13 cellular contexts compared by ENCODE assay signal in the genomic region with DNA sequence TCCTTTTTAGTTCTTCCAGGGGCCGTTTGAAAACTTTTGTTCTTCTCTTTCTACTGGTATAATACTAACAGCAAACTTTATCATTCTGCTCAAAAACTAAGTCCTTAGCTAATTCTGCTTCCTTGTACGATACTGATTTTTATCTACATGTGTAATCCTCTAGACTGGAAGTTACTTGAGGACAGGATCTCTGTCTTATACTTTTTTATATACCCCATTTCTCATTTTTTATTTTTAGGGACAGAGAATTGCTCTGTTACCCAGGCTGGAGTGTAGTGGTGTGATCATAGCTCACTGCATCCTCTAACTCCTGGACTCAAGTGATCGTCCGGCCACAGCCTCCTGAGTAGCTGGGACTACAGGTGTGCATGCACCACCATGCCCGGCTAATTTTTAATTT. TPM values are rescaled to one million over a fixed set of nuclear protein-coding genes. Genes with fewer than 3 reads are reported as not detected.
DNase-seq lines count a peak whose midpoint lies in the region; TF ChIP-seq lines count a peak whose summit lies in the region.
"Had no signal": no experiment of that assay in that cellular context is flagged by ENCODE, and none has a peak within 500 bp of the region (broad histone marks: within the 10 kb centered on the region; RNA-seq: fewer than 3 reads in every experiment).

No MANE protein-coding gene starts in this region.

- H2AFZ ChIP-seq in OCI-LY1 (ENCODE audit: low read length) = no peak overlapping the region

- no peaks in the 10 kb centered on the region for H3F3A ChIP-seq in OCI-LY1 (ENCODE audit: insufficient read depth, low read length)

- H3K4me2 ChIP-seq in OCI-LY1 (ENCODE audit: low read length) = peak overlapping the region; percentile 74; the same call in 1 of the 2 replicates

- peaks cover 34% of the 10 kb centered on the region for H3K79me2 ChIP-seq in OCI-LY1 (ENCODE audit: insufficient read depth, low read length)

- H3K36me3 ChIP-seq in OCI-LY1 (ENCODE audit: insufficient read depth, low read length) (peaks cover 54% of the 10 kb centered on the region), duodenal mucosa (ENCODE audit: control insufficient read depth in 1 of 2, insufficient read depth in 2 of 2, low read length in 2 of 2) (peaks cover 5 to 9% of the 10 kb centered on the region in 2 donors)
- H3K36me3 ChIP-seq: brain microvascular endothelial cell had no signal

- peak overlapping the region; percentile 73 for H3K27ac Mint-ChIP-seq in activated naive CD4-positive, alpha-beta T cell treated with anti-CD3 and anti-CD28 coated beads, Interleukin-2, amount 10 ng/mL, durations not matched to agents 7 days and 5 days
- H3K27ac Mint-ChIP-seq in progenitor cell of endocrine pancreas = no peak overlapping the region

- peaks cover 26% of the 10 kb centered on the region for H3K4me1 Mint-ChIP-seq in activated naive CD4-positive, alpha-beta T cell treated with anti-CD3 and anti-CD28 coated beads, Interleukin-2, amount 10 ng/mL, durations not matched to agents 7 days and 5 days
- H3K4me1 Mint-ChIP-seq in progenitor cell of endocrine pancreas (ENCODE audit: low read depth) = peaks cover 5% of the 10 kb centered on the region

- peaks cover 15% of the 10 kb centered on the region for H3K4me1 ChIP-seq in OCI-LY1 (ENCODE audit: insufficient read depth, low read length, severe bottlenecking)
- peaks cover 0 to 3% of the 10 kb centered on the region in 2 donors for H3K4me1 ChIP-seq in duodenal mucosa (ENCODE audit: control insufficient read depth in 1 of 2, insufficient read depth in 2 of 2, low read length in 2 of 2)
- H3K4me1 ChIP-seq: vagina had no signal

- TF ChIP-seq CTCF in OCI-LY1 (IDR thresholded peaks at IDR 0.05; ENCODE audit: low read length) (no peak), progenitor cell of endocrine pancreas (IDR thresholded peaks at IDR 0.05; ENCODE audit: unreplicated experiment) (no peak)

- no peaks in the 10 kb centered on the region for H3K9me3 Mint-ChIP-seq in activated naive CD4-positive, alpha-beta T cell treated with anti-CD3 and anti-CD28 coated beads, Interleukin-2, amount 10 ng/mL, durations not matched to agents 7 days and 5 days
- peaks cover 7% of the 10 kb centered on the region for H3K9me3 Mint-ChIP-seq in progenitor cell of endocrine pancreas (ENCODE audit: low read depth)

- H3K27me3 Mint-ChIP-seq in activated naive CD4-positive, alpha-beta T cell treated with anti-CD3 and anti-CD28 coated beads, Interleukin-2, amount 10 ng/mL, durations not matched to agents 7 days and 5 days = no peaks in the 10 kb centered on the region
- no peaks in the 10 kb centered on the region for H3K27me3 Mint-ChIP-seq in progenitor cell of endocrine pancreas

- no peaks in the 10 kb centered on the region for H3K9me2 ChIP-seq in OCI-LY1 (ENCODE audit: low read depth, low read length)

- no peaks in the 10 kb centered on the region for H4K20me1 ChIP-seq in OCI-LY1 (ENCODE audit: insufficient read depth, low read length)

- CTCF ChIA-PET in activated naive CD4-positive, alpha-beta T cell treated with anti-CD3 and anti-CD28 coated beads, Interleukin-2, amount 10 ng/mL, durations not matched to agents 7 days and 5 days (lab: Charles Lee) = interaction anchor here (1.1 kb wide), 1 partner anchor 124 kb away, joined by 3 read pairs; no protein-coding TSS in a partner anchor

- no peak overlapping the region for H3K4me3 ChIP-seq in OCI-LY1 (ENCODE audit: low read depth, low read length, poor library complexity, severe bottlenecking)
- H3K4me3 ChIP-seq in duodenal mucosa (ENCODE audit: low read depth in 1 of 2, low read length in 2 of 2) = peak overlapping the region; percentile 32 to 87

- H3K27ac ChIP-seq in OCI-LY1 (ENCODE audit: low read depth, low read length, poor library complexity, severe bottlenecking) (no peak overlapping the region), duodenal mucosa (ENCODE audit: low read depth, low read length) (no peak overlapping the region)
- H3K27ac ChIP-seq: brain microvascular endothelial cell, vagina had no signal

- peak overlapping the region; percentile 96 for H3K4me3 Mint-ChIP-seq in activated naive CD4-positive, alpha-beta T cell treated with anti-CD3 and anti-CD28 coated beads, Interleukin-2, amount 10 ng/mL, durations not matched to agents 7 days and 5 days
- H3K4me3 Mint-ChIP-seq in progenitor cell of endocrine pancreas (ENCODE audit: low read depth) = peak overlapping the region; percentile 19

- peaks cover 28% of the 10 kb centered on the region for H3K36me3 Mint-ChIP-seq in activated naive CD4-positive, alpha-beta T cell treated with anti-CD3 and anti-CD28 coated beads, Interleukin-2, amount 10 ng/mL, durations not matched to agents 7 days and 5 days
- peaks cover 9% of the 10 kb centered on the region for H3K36me3 Mint-ChIP-seq in progenitor cell of endocrine pancreas (ENCODE audit: insufficient read depth)

- H3K9me3 ChIP-seq in OCI-LY1 (ENCODE audit: low read length) (no peaks in the 10 kb centered on the region), duodenal mucosa (ENCODE audit: control insufficient read depth in 1 of 2, low read length in 2 of 2) (no peaks in the 10 kb centered on the region)
- H3K9me3 ChIP-seq: vagina had no signal

- H3K9ac ChIP-seq in OCI-LY1 (ENCODE audit: low read length) = no peak overlapping the region
- H3K9ac ChIP-seq in duodenal mucosa (ENCODE audit: low read depth in 1 of 2, low read length in 2 of 2) = no peak overlapping the region

- H3K27me3 ChIP-seq in OCI-LY1 (ENCODE audit: insufficient read depth, low read length) = no peaks in the 10 kb centered on the region
- H3K27me3 ChIP-seq in duodenal mucosa (ENCODE audit: control insufficient read depth in 1 of 2, insufficient read depth in 2 of 2, low read length in 2 of 2) = no peaks in the 10 kb centered on the region
- H3K27me3 ChIP-seq: brain microvascular endothelial cell, vagina had no signal

- DNase-seq in activated naive CD4-positive, alpha-beta T cell treated with anti-CD3 and anti-CD28 coated beads, Interleukin-2, amount 10 ng/mL, durations not matched to agents 7 days and 5 days = no peak
- DNase-seq in activated naive CD4-positive, alpha-beta T cell (lab: John Stamatoyannopoulos, UW) = no peak
- no peak for DNase-seq in progenitor cell of endocrine pancreas (ENCODE audit: low spot score, unreplicated experiment)
- no peak for DNase-seq in GM19240 (ENCODE audit: insufficient read length, low spot score)
- DNase-seq in HUDEP-2 (lab: John Stamatoyannopoulos, UW; ENCODE audit: unreplicated experiment in 76 of 76) = no peak
- no peak for DNase-seq in EL
- DNase-seq: brain microvascular endothelial cell; GDM1; stimulated activated CD4-positive, alpha-beta T cell treated with anti-CD3 and anti-CD28 coated beads, Interleukin-12 subunit alpha, Interleukin-12 subunit beta, amount 100 ng/mL, for 4 hours; SW 1271 had no signal

RNA-seq across cellular contexts. Expression of gene COX7B, which starts 2.2 kb away (rescaled TPM):
- total RNA-seq in progenitor cell of endocrine pancreas = 163 and 178 TPM in 2 replicates

RNA-seq across cellular contexts. Expression of gene MAGT1, which starts 6.3 kb away (rescaled TPM):
- total RNA-seq in progenitor cell of endocrine pancreas = 55.9 and 59.0 TPM in 2 replicates

RNA-seq across cellular contexts. Expression of gene ATP7A, which starts 9.0 kb away (rescaled TPM):
- 12.1 and 12.3 TPM in 2 replicates for total RNA-seq in progenitor cell of endocrine pancreas
